In the genomic region with DNA sequence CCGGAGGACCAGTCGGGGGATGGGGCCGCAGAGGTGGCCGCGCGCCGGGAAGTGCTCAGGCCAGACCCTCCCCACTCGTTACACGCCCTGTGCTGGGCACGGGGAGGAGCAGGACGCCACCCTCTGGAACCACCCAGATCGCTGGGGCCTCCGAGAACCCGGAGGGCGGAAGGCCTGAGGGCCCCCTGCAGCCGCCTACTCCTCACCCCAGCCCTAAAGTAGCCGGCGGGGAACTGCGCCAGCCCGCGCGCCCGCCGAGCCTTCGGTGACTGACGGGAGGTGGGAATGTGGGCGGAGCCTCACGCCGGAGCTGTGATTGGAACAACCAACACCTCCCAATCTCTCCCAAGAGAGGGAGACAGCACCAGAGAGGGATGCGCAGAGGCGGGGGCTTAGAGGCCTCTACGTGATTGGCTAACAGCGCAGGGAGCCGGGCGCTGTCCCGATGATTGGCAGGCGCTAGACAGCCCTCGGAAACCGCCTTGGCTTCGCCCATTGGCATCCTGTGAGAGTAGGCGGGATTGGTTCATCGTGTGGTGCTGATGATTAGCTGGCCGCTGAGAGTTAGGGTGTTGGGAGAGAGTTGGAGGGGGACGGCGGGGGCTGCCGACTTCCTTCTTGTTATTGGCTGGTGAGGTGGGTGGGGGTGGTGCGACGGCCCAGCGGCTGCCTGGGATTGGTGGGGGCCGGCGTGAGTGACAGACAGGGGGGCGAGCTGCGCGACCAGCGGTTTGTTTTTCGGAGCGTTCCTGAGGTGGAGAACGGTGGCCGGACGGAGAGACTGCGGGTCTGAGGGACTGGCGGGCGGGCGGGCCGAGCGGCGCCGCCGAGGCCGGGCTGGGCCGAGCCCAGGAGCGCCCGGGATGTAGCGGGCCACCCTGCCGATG, we compare ENCODE assay signal across 8 cellular contexts.
DNase-seq lines count a peak whose midpoint lies in the region; ATAC-seq and TF ChIP-seq lines count a peak whose summit lies in the region.

A gene (plus strand): TSS at position 734 of the 887 bp plus-strand sequence. CDS start 343 bp downstream, outside the sequence.

- H3K9me3 Mint-ChIP-seq in activated naive CD4-positive, alpha-beta T cell treated with anti-CD3 and anti-CD28 coated beads, Interleukin-2, amount 50 U/mL, for 24 hours: no peaks in the 10 kb centered on the region

- CTCF ChIA-PET in GM10248 (lab: Yijun Ruan, JAX): interaction anchor here (0.9 to 3.2 kb wide), 9 partner anchors 9 to 227 kb away, joined by 3 to 29 read pairs (median 5); no protein-coding TSS in a partner anchor

- POLR2A ChIA-PET in GM10248 (lab: Yijun Ruan, JAX): interaction anchor here (0.9 to 1.4 kb wide), 3 partner anchors 10 to 152 kb away, joined by 3 to 5 read pairs (median 5); a partner anchor contains a TSS

- H3K27me3 Mint-ChIP-seq in activated naive CD4-positive, alpha-beta T cell treated with anti-CD3 and anti-CD28 coated beads, Interleukin-2, amount 50 U/mL, for 24 hours: no peaks in the 10 kb centered on the region

- no peaks in the 10 kb centered on the region for H3K36me3 Mint-ChIP-seq in activated naive CD4-positive, alpha-beta T cell treated with anti-CD3 and anti-CD28 coated beads, Interleukin-2, amount 50 U/mL, for 24 hours

- H3K4me3 Mint-ChIP-seq in activated naive CD4-positive, alpha-beta T cell treated with anti-CD3 and anti-CD28 coated beads, Interleukin-2, amount 50 U/mL, for 24 hours: peak within 1 kb of the TSS; percentile 96

- peak; percentile 8 for TF ChIP-seq CTCF in GM10248 (IDR thresholded peaks at IDR 0.05; ENCODE audit: control extremely low read depth, extremely low read depth, low read depth, missing control alignments)

- peaks cover 45% of the 10 kb centered on the region for H3K4me1 Mint-ChIP-seq in activated naive CD4-positive, alpha-beta T cell treated with anti-CD3 and anti-CD28 coated beads, Interleukin-2, amount 50 U/mL, for 24 hours

- peak within 1 kb of the TSS; percentile 92 for H3K27ac Mint-ChIP-seq in activated naive CD4-positive, alpha-beta T cell treated with anti-CD3 and anti-CD28 coated beads, Interleukin-2, amount 50 U/mL, for 24 hours

- ATAC-seq in HG02588 (IDR thresholded peaks at IDR 0.05; ENCODE audit: unreplicated experiment) (peak; percentile 87), SK-N-SH treated with all-trans-retinoic acid at 6 μM for 48 hours (peak; percentile 97)

- DNase-seq in GM10248 (ENCODE audit: extremely low spot score): peak; percentile 99
- DNase-seq in NCI-H1092 (lab: John Stamatoyannopoulos, UW): peak; percentile 99
- peak; percentile 99 for DNase-seq in germinal center (ENCODE audit: low spot score)
- DNase-seq in non-pigmented ciliary epithelial cell (ENCODE audit: low read depth): peak; percentile 99
- peak; percentile 100 for DNase-seq in superior temporal gyrus (ENCODE audit: extremely low spot score)

TF ChIP-seq in SK-N-SH treated with all-trans-retinoic acid at 6 μM for 48 hours, 23 proteins besides CTCF, POLR2A, EP300 and RAD21:
- TF ChIP-seq, protein P1, sequence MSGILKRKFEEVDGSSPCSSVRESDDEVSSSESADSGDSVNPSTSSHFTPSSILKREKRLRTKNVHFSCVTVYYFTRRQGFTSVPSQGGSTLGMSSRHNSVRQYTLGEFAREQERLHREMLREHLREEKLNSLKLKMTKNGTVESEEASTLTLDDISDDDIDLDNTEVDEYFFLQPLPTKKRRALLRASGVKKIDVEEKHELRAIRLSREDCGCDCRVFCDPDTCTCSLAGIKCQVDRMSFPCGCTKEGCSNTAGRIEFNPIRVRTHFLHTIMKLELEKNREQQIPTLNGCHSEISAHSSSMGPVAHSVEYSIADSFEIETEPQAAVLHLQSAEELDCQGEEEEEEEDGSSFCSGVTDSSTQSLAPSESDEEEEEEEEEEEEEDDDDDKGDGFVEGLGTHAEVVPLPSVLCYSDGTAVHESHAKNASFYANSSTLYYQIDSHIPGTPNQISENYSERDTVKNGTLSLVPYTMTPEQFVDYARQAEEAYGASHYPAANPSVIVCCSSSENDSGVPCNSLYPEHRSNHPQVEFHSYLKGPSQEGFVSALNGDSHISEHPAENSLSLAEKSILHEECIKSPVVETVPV (CRISPR knock-in tag; IDR thresholded peaks at IDR 0.05): no peak
- TF ChIP-seq OSR1 (CRISPR knock-in tag; IDR thresholded peaks at IDR 0.05) (no peak), GLIS3 (CRISPR knock-in tag; IDR thresholded peaks at IDR 0.05) (no peak; the same call in 1 of the 2 replicates)
- TF ChIP-seq, protein P2, sequence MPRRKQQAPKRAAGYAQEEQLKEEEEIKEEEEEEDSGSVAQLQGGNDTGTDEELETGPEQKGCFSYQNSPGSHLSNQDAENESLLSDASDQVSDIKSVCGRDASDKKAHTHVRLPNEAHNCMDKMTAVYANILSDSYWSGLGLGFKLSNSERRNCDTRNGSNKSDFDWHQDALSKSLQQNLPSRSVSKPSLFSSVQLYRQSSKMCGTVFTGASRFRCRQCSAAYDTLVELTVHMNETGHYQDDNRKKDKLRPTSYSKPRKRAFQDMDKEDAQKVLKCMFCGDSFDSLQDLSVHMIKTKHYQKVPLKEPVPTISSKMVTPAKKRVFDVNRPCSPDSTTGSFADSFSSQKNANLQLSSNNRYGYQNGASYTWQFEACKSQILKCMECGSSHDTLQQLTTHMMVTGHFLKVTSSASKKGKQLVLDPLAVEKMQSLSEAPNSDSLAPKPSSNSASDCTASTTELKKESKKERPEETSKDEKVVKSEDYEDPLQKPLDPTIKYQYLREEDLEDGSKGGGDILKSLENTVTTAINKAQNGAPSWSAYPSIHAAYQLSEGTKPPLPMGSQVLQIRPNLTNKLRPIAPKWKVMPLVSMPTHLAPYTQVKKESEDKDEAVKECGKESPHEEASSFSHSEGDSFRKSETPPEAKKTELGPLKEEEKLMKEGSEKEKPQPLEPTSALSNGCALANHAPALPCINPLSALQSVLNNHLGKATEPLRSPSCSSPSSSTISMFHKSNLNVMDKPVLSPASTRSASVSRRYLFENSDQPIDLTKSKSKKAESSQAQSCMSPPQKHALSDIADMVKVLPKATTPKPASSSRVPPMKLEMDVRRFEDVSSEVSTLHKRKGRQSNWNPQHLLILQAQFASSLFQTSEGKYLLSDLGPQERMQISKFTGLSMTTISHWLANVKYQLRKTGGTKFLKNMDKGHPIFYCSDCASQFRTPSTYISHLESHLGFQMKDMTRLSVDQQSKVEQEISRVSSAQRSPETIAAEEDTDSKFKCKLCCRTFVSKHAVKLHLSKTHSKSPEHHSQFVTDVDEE (CRISPR knock-in tag; IDR thresholded peaks at IDR 0.05): peak; percentile 55; the same call in 1 of the 2 replicates

Comparison
In these comparisons a context has a peak if more than half of its experiments do, and no peak if none do; other contexts are left out.
1. Peak in every context shown above with its lines: DNase-seq and ATAC-seq.